In genomic region chr12:97288526-97288925, GRCh38 we compare ENCODE assay signal across 14 cellular contexts.
DNase-seq lines count a peak whose midpoint lies in the region; ATAC-seq and TF ChIP-seq lines count a peak whose summit lies in the region.
"Had no signal": no experiment of that assay in that cellular context is flagged by ENCODE, and none has a peak within 500 bp of the region (broad histone marks: within the 10 kb centered on the region; RNA-seq: fewer than 3 reads in every experiment).

No MANE protein-coding gene starts in this region.

- H3K4me3 Mint-ChIP-seq in activated CD4-positive, alpha-beta memory T cell treated with anti-CD3 and anti-CD28 coated beads, Interleukin-2, amount 10 ng/mL, durations not matched to agents 7 days and 5 days, result no peak overlapping the region
- H3K4me3 Mint-ChIP-seq: CD14-positive monocyte, HFFc6 had no signal

- DNase-seq in NOMO-1 (lab: John Stamatoyannopoulos, UW; ENCODE audit: unreplicated experiment in 2 of 2) (peak; percentile 11 to 45), SK-MEL-5 (ENCODE audit: low read depth, low spot score) (peak; percentile 72), esophagus muscularis mucosa (ENCODE audit: extremely low spot score) (peak; percentile 10), NCI-H146 (lab: John Stamatoyannopoulos, UW) (no peak)
- no peak for DNase-seq in stimulated activated CD4-positive, alpha-beta T cell treated with anti-CD3 and anti-CD28 coated beads, Interleukin-2, amount 100 ng/mL, for 24 hours
- no peak for DNase-seq in activated CD4-positive, alpha-beta memory T cell treated with anti-CD3 and anti-CD28 coated beads, Interleukin-2, amount 10 ng/mL, durations not matched to agents 7 days and 5 days
- DNase-seq: DMS53, GF-D8, HCEC 1CT, HFFc6 had no signal

- H3K36me3 Mint-ChIP-seq in activated CD4-positive, alpha-beta memory T cell treated with anti-CD3 and anti-CD28 coated beads, Interleukin-2, amount 10 ng/mL, durations not matched to agents 7 days and 5 days (ENCODE audit: low read depth), result no peaks in the 10 kb centered on the region
- H3K36me3 Mint-ChIP-seq: CD14-positive monocyte had no signal

- no peaks in the 10 kb centered on the region for H3K4me1 Mint-ChIP-seq in activated CD4-positive, alpha-beta memory T cell treated with anti-CD3 and anti-CD28 coated beads, Interleukin-2, amount 10 ng/mL, durations not matched to agents 7 days and 5 days
- H3K4me1 Mint-ChIP-seq: CD14-positive monocyte had no signal

- no peak overlapping the region for H3K27ac ChIP-seq in esophagus muscularis mucosa (replicated peaks in 1 of 4)
- H3K27ac ChIP-seq: A549 had no signal

- H3K9me3 ChIP-seq in esophagus muscularis mucosa, result no peaks in the 10 kb centered on the region
- H3K9me3 ChIP-seq: A549 had no signal

- no peak overlapping the region for H3K4me3 ChIP-seq in esophagus muscularis mucosa
- H3K4me3 ChIP-seq: A549 had no signal

- no peaks in the 10 kb centered on the region for H3K9me3 Mint-ChIP-seq in activated CD4-positive, alpha-beta memory T cell treated with anti-CD3 and anti-CD28 coated beads, Interleukin-2, amount 10 ng/mL, durations not matched to agents 7 days and 5 days

- H3K36me3 ChIP-seq in esophagus muscularis mucosa, result no peaks in the 10 kb centered on the region

- peaks cover 7% of the 10 kb centered on the region for H3K27me3 Mint-ChIP-seq in activated CD4-positive, alpha-beta memory T cell treated with anti-CD3 and anti-CD28 coated beads, Interleukin-2, amount 10 ng/mL, durations not matched to agents 7 days and 5 days

- intact Hi-C loops in esophagus muscularis mucosa (cut with DNase I), result no loop called here

- H3K27ac Mint-ChIP-seq in activated CD4-positive, alpha-beta memory T cell treated with anti-CD3 and anti-CD28 coated beads, Interleukin-2, amount 10 ng/mL, durations not matched to agents 7 days and 5 days, result no peak overlapping the region
- H3K27ac Mint-ChIP-seq: CD14-positive monocyte, HFFc6 had no signal

- in situ Hi-C loops in SK-MEL-5 (cut with HindIII; ENCODE audit: low pct_unique_long_range_greater_than_20kb, low sequenced_read_pairs), result no loop called here

- no peak for TF ChIP-seq POLR2A in esophagus muscularis mucosa (IDR thresholded peaks at IDR 0.05; ENCODE audit: low read depth)

- no peak for ATAC-seq in HG03135 (IDR thresholded peaks at IDR 0.05; ENCODE audit: unreplicated experiment)
- ATAC-seq: A549, HepG2 had no signal

- H3K27me3 ChIP-seq in esophagus muscularis mucosa, result peaks cover 0 to under 1% (median 0%) of the 10 kb centered on the region in 4 donors

- POLR2A ChIA-PET in activated CD4-positive, alpha-beta memory T cell treated with anti-CD3 and anti-CD28 coated beads, Interleukin-2, amount 10 ng/mL, durations not matched to agents 7 days and 5 days (lab: Charles Lee), result no interaction called here

- TF ChIP-seq CTCF in esophagus muscularis mucosa (IDR thresholded peaks at IDR 0.05), result no peak

- WGBS in esophagus muscularis mucosa, result 84% methylated on average over 4 of the region's 4 CpGs

- TF ChIP-seq EP300 in esophagus muscularis mucosa (IDR thresholded peaks at IDR 0.05), result no peak

- H3K4me1 ChIP-seq in esophagus muscularis mucosa, result no peaks in the 10 kb centered on the region
- H3K4me1 ChIP-seq: A549 had no signal

- CTCF ChIA-PET in activated CD4-positive, alpha-beta memory T cell treated with anti-CD3 and anti-CD28 coated beads, Interleukin-2, amount 10 ng/mL, durations not matched to agents 7 days and 5 days (lab: Charles Lee), result no interaction called here

Comparison
In these comparisons a context has a peak if more than half of its experiments do, and no peak if none do; other contexts are left out.
1. DNase-seq: peak in NOMO-1 (2 of 2), SK-MEL-5 (single experiment) and esophagus muscularis mucosa (single experiment); none in NCI-H146 (single experiment), stimulated activated CD4-positive, alpha-beta T cell treated with anti-CD3 and anti-CD28 coated beads, Interleukin-2, amount 100 ng/mL, for 24 hours (0 of 2) and activated CD4-positive, alpha-beta memory T cell treated with anti-CD3 and anti-CD28 coated beads, Interleukin-2, amount 10 ng/mL, durations not matched to agents 7 days and 5 days (single experiment).